ENCODE assay signal across 7 cellular contexts in the genomic region with DNA sequence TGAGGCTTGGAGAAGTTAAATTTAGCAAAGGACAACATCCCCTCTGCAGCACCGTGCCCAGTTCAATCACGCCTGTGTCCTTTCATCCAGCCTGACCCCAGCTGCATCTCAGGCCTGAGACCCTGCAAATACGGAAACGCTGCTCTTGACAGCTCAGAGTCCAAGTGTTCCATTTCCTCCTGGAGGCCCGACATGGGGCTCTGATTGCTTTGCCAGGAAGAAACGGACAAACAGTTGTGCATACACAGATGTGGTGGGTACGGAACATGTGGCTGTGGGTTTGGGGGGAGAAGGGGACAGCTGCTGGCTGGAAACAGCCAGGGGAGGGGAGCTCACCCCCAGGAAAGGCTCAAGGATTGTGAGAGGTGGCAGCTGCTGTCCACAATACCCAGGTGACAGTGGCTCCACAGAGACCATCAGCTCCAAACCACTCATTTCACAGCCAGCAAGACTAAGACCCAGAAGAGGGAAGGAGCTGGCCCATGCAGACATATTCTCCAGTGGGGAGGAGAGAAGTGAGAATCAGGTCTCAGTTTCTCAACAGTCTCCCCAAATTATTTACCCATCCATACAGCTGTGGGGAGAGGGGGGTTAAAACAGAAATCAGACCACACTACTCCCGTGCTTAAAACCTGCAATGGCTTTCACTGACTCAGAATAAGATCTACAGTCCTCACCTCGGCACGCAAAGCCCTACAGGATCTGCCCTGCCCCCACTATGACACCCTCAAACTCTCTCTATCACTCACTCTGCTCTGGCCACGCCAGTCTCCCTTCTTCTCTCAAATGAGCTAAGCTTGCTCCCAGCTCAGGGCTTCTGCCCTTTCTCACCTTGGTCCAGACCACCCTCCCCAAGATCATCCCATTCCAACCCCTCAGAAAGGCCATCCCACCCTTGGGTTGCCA.
DNase-seq lines count a peak whose midpoint lies in the region; ATAC-seq and TF ChIP-seq lines count a peak whose summit lies in the region.

No MANE protein-coding gene starts in this region.

- intact Hi-C loops in activated T-helper 1 cell treated with anti-CD3 and anti-CD28 coated beads, Interleukin-12 subunit alpha, Interleukin-12 subunit beta, Interleukin-2, Interleukin-4 antibody, amounts not matched to agents 30 ng/mL and 10 ng/mL and 1 ng/mL, durations not matched to agents 14 hours and 24 hours and 36 hours (cut with micrococcal nuclease), result loop anchor here (1.0 to 10.0 kb wide), 8 partner anchors 22 to 1284 kb away; a partner anchor contains a TSS

- peaks cover 68% of the 10 kb centered on the region for H3K4me1 Mint-ChIP-seq in activated T-helper 1 cell treated with anti-CD3 and anti-CD28 coated beads, Interleukin-12 subunit alpha, Interleukin-12 subunit beta, Interleukin-2, Interleukin-4 antibody, amounts not matched to agents 30 ng/mL and 10 ng/mL and 1 ng/mL, durations not matched to agents 14 hours and 24 hours and 36 hours (ENCODE audit: low read depth)

- TF ChIP-seq CTCF in neutrophil (IDR thresholded peaks at IDR 0.05), result no peak

- peak overlapping the region; percentile 54 for H3K4me3 Mint-ChIP-seq in activated T-helper 1 cell treated with anti-CD3 and anti-CD28 coated beads, Interleukin-12 subunit alpha, Interleukin-12 subunit beta, Interleukin-2, Interleukin-4 antibody, amounts not matched to agents 30 ng/mL and 10 ng/mL and 1 ng/mL, durations not matched to agents 14 hours and 24 hours and 36 hours

- no peaks in the 10 kb centered on the region for H3K27me3 ChIP-seq in neutrophil

- peaks cover 100% of the 10 kb centered on the region for H3K36me3 ChIP-seq in neutrophil

- H3K27ac Mint-ChIP-seq in activated T-helper 1 cell treated with anti-CD3 and anti-CD28 coated beads, Interleukin-12 subunit alpha, Interleukin-12 subunit beta, Interleukin-2, Interleukin-4 antibody, amounts not matched to agents 30 ng/mL and 10 ng/mL and 1 ng/mL, durations not matched to agents 14 hours and 24 hours and 36 hours, result peak overlapping the region; percentile 95

- H3K36me3 Mint-ChIP-seq in activated T-helper 1 cell treated with anti-CD3 and anti-CD28 coated beads, Interleukin-12 subunit alpha, Interleukin-12 subunit beta, Interleukin-2, Interleukin-4 antibody, amounts not matched to agents 30 ng/mL and 10 ng/mL and 1 ng/mL, durations not matched to agents 14 hours and 24 hours and 36 hours (ENCODE audit: low read depth), result peaks cover 38% of the 10 kb centered on the region

- ATAC-seq in GM19372 (IDR thresholded peaks at IDR 0.05; ENCODE audit: low read depth, unreplicated experiment) (peak; percentile 55), HG03108 (IDR thresholded peaks at IDR 0.05; ENCODE audit: unreplicated experiment) (peak; percentile 56)

- H3K27ac ChIP-seq in neutrophil, result peak overlapping the region; percentile 80

- H3K9me3 ChIP-seq in neutrophil, result no peaks in the 10 kb centered on the region

- DNase-seq in activated T-helper 1 cell treated with anti-CD3 and anti-CD28 coated beads, Interleukin-12 subunit alpha, Interleukin-12 subunit beta, Interleukin-2, Interleukin-4 antibody, amounts not matched to agents 30 ng/mL and 10 ng/mL and 1 ng/mL, durations not matched to agents 14 hours and 24 hours and 36 hours (ENCODE audit: low spot score), result peak; percentile 69
- DNase-seq in NCI-H2107 treated with DMSO at 0.1 percent for 48 hours (lab: John Stamatoyannopoulos, UW; ENCODE audit: unreplicated experiment) (no peak), NOMO-1 treated with dmso at 0.1 percent for 144 hours (lab: John Stamatoyannopoulos, UW; ENCODE audit: unreplicated experiment) (no peak), HCEC 1CT (no peak)

- H3K27me3 Mint-ChIP-seq in activated T-helper 1 cell treated with anti-CD3 and anti-CD28 coated beads, Interleukin-12 subunit alpha, Interleukin-12 subunit beta, Interleukin-2, Interleukin-4 antibody, amounts not matched to agents 30 ng/mL and 10 ng/mL and 1 ng/mL, durations not matched to agents 14 hours and 24 hours and 36 hours (ENCODE audit: insufficient read depth), result no peaks in the 10 kb centered on the region

- H3K9me3 Mint-ChIP-seq in activated T-helper 1 cell treated with anti-CD3 and anti-CD28 coated beads, Interleukin-12 subunit alpha, Interleukin-12 subunit beta, Interleukin-2, Interleukin-4 antibody, amounts not matched to agents 30 ng/mL and 10 ng/mL and 1 ng/mL, durations not matched to agents 14 hours and 24 hours and 36 hours, result no peaks in the 10 kb centered on the region

- peak overlapping the region; percentile 2 to 15 for H3K4me3 ChIP-seq in neutrophil (ENCODE audit: low read depth in 1 of 2, low read length in 1 of 2)

- H3K4me1 ChIP-seq in neutrophil (ENCODE audit: control insufficient read depth in 1 of 2, insufficient read depth in 1 of 2, low read depth in 1 of 2, low read length in 1 of 2), result peaks cover 58 to 73% of the 10 kb centered on the region in 2 experiments
